11 cellular contexts compared by ENCODE assay signal in the genomic region with DNA sequence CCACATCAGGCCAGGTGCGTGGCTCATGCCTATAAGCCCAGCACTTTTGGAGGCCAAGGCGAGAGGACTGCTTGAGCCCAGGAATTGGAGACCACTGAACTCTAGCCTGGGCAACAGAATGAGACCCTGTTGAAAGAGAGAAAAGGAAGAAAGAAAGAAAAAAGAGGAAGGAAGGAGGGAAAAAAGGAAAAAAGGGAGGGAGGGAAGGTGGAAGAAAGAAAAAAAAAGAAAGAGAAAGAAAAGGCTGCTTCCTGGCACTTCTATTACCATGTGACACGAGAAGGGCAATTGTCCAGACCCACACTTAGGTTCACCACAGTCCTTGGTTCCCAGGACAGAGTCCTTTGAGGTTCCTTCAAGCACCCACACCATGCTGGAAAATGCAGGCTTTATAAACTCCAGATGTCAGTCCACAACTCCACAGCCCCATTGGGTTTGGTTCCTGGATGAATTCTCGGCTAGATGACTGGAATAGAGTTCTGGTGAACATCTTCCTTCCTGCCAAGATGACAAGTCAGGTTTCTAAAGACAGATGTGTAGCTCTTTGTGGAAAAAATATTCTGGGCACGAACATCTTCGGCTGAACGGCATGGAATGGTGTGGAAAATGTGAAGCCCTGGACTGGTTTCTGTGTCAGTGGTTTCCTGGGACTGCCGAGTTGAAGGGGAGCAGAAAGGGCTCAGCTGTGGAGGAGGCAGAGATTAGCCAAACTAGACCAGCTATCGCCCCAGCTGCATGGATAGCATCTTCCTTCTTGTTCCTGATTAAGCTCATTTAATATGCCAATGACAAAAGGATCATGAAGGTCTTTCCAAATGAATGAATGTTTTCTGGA. TPM values are rescaled to one million over a fixed set of nuclear protein-coding genes. Genes with fewer than 3 reads are reported as not detected.
DNase-seq lines count a peak whose midpoint lies in the region; ATAC-seq, FAIRE-seq and TF ChIP-seq lines count a peak whose summit lies in the region.
"Had no signal": no experiment of that assay in that cellular context is flagged by ENCODE, and none has a peak within 500 bp of the region (broad histone marks: within the 10 kb centered on the region; RNA-seq: fewer than 3 reads in every experiment).

No MANE protein-coding gene starts in this region.

- TF ChIP-seq CTCF in OCI-LY3 (IDR thresholded peaks at IDR 0.05; ENCODE audit: low read depth, low read length) = no peak
- no peak for TF ChIP-seq CTCF in fibroblast of villous mesenchyme (IDR thresholded peaks at IDR 0.05; ENCODE audit: insufficient read depth, low read depth, low read length)
- no peak for TF ChIP-seq CTCF in RWPE1 (conservative IDR thresholded peaks at IDR 0.05; ENCODE audit: low read depth)

- peak overlapping the region; percentile 53 for H3K4me2 ChIP-seq in OCI-LY3 (ENCODE audit: low read length)

- H3K4me3 ChIP-seq in OCI-LY3 (ENCODE audit: low read length) (peak overlapping the region; percentile 51), fibroblast of villous mesenchyme (ENCODE audit: low read depth, low read length) (no peak overlapping the region)

- no peak overlapping the region for H3K4me3 Mint-ChIP-seq in activated CD4-positive, alpha-beta T cell treated with anti-CD3 and anti-CD28 coated beads for 36 hours
- H3K4me3 Mint-ChIP-seq: nephron had no signal

- H3K79me2 ChIP-seq in OCI-LY3 (ENCODE audit: low read length) = no peaks in the 10 kb centered on the region

- peak overlapping the region; percentile 23 for H3K27ac Mint-ChIP-seq in activated CD4-positive, alpha-beta T cell treated with anti-CD3 and anti-CD28 coated beads for 36 hours

- H3K4me1 ChIP-seq in OCI-LY3 (ENCODE audit: low read length) = peaks cover 7% of the 10 kb centered on the region; the same call in 1 of the 2 replicates

- no peaks in the 10 kb centered on the region for H3K9me3 ChIP-seq in OCI-LY3 (ENCODE audit: insufficient read depth, low read length)

- peaks cover 9% of the 10 kb centered on the region for H3K4me1 Mint-ChIP-seq in activated CD4-positive, alpha-beta T cell treated with anti-CD3 and anti-CD28 coated beads for 36 hours

- POLR2A ChIA-PET in activated CD4-positive, alpha-beta T cell treated with anti-CD3 and anti-CD28 coated beads for 36 hours (lab: Charles Lee) = no interaction called here
- POLR2A ChIA-PET in RWPE1 (lab: Yijun Ruan, JAX; ENCODE audit: low non-redundant PET) = interaction anchor here (0.6 kb wide), 1 partner anchor 196 kb away, joined by 3 read pairs; no protein-coding TSS in a partner anchor

- H3K9ac ChIP-seq in OCI-LY3 (ENCODE audit: low read length) = no peak overlapping the region

- DNase-seq in activated CD4-positive, alpha-beta T cell treated with anti-CD3 and anti-CD28 coated beads for 36 hours = no peak
- no peak for DNase-seq in activated CD4-positive, alpha-beta T cell treated with anti-CD3 and anti-CD28 coated beads for 1 hour
- DNase-seq in fibroblast of villous mesenchyme (ENCODE audit: low read depth) (peak; percentile 61), stromal cell of bone marrow (ENCODE audit: low read depth) (peak; percentile 76), RWPE1 (ENCODE audit: low spot score) (no peak), urothelium cell line (ENCODE audit: low spot score) (no peak)
- no peak for DNase-seq in activated CD4-positive, CD25-positive, alpha-beta regulatory T cell (lab: John Stamatoyannopoulos, UW)

- H2AFZ ChIP-seq in OCI-LY3 (ENCODE audit: low read depth, low read length) = peak overlapping the region; percentile 81

- CTCF ChIA-PET in activated CD4-positive, alpha-beta T cell treated with anti-CD3 and anti-CD28 coated beads for 36 hours (lab: Charles Lee) = interaction anchor here (0.6 to 5.3 kb wide), 46 partner anchors 9 to 1867 kb away, joined by 3 to 72 read pairs (median 4); a partner anchor contains a TSS
- CTCF ChIA-PET in RWPE1 (lab: Yijun Ruan, JAX) = interaction anchor here (0.6 to 3.6 kb wide), 22 partner anchors 9 to 246 kb away, joined by 3 to 39 read pairs (median 4); a partner anchor contains a TSS

- no peak for FAIRE-seq in urothelium cell line (lab: Jason Lieb, UNC)
- FAIRE-seq: A204.1, bronchial epithelial cell had no signal

- peak; percentile 10 for ATAC-seq in activated CD4-positive, alpha-beta T cell treated with anti-CD3 and anti-CD28 coated beads for 36 hours

- no peaks in the 10 kb centered on the region for H3K27me3 ChIP-seq in OCI-LY3 (ENCODE audit: low read depth, low read length)

- H3K27me3 Mint-ChIP-seq in activated CD4-positive, alpha-beta T cell treated with anti-CD3 and anti-CD28 coated beads for 36 hours = no peaks in the 10 kb centered on the region

- H3K36me3 Mint-ChIP-seq in activated CD4-positive, alpha-beta T cell treated with anti-CD3 and anti-CD28 coated beads for 36 hours (ENCODE audit: low read depth) = no peaks in the 10 kb centered on the region

- no peaks in the 10 kb centered on the region for H3K9me3 Mint-ChIP-seq in activated CD4-positive, alpha-beta T cell treated with anti-CD3 and anti-CD28 coated beads for 36 hours (ENCODE audit: low read depth)
- H3K9me3 Mint-ChIP-seq: nephron had no signal

- no peaks in the 10 kb centered on the region for H4K20me1 ChIP-seq in OCI-LY3 (ENCODE audit: insufficient read depth, low read length)

- no peak overlapping the region for H3K27ac ChIP-seq in OCI-LY3 (ENCODE audit: low read length)
- no peak overlapping the region; the same call in 1 of the 2 replicates for H3K27ac ChIP-seq in RWPE1

- no peaks in the 10 kb centered on the region for H3K36me3 ChIP-seq in OCI-LY3 (replicated peaks; ENCODE audit: low read depth, low read length)

- intact Hi-C loops in activated CD4-positive, alpha-beta T cell treated with anti-CD3 and anti-CD28 coated beads for 36 hours (cut with DNase I, micrococcal nuclease) = loop anchor here (1.0 to 5.0 kb wide), 4 partner anchors 17 to 127 kb away; no protein-coding TSS in a partner anchor

RNA-seq across cellular contexts. Expression of a gene that starts 32.5 kb away (rescaled TPM):
- total RNA-seq in activated CD4-positive, alpha-beta T cell treated with anti-CD3 and anti-CD28 coated beads for 36 hours = 1 to 10 TPM; 3.8 to 4.9 TPM
- 345 and 593 TPM in 2 replicates for total RNA-seq in fibroblast of villous mesenchyme

Comparison
In these comparisons a context has a peak if more than half of its experiments do, and no peak if none do; other contexts are left out.
1. DNase-seq: peak in fibroblast of villous mesenchyme (single experiment) and stromal cell of bone marrow (single experiment); none in activated CD4-positive, alpha-beta T cell treated with anti-CD3 and anti-CD28 coated beads for 36 hours (single experiment), activated CD4-positive, alpha-beta T cell treated with anti-CD3 and anti-CD28 coated beads for 1 hour (single experiment), activated CD4-positive, CD25-positive, alpha-beta regulatory T cell (0 of 4), RWPE1 (single experiment) and urothelium cell line (single experiment).
2. RNA of a gene that starts 32.5 kb away (total RNA-seq): 345 to 593 TPM in fibroblast of villous mesenchyme; 3.8 to 4.9 TPM in activated CD4-positive, alpha-beta T cell treated with anti-CD3 and anti-CD28 coated beads for 36 hours; every median in the first group is over 10 times any median in the second.